ENCODE assay signal across 28 cellular contexts in the genomic region with DNA sequence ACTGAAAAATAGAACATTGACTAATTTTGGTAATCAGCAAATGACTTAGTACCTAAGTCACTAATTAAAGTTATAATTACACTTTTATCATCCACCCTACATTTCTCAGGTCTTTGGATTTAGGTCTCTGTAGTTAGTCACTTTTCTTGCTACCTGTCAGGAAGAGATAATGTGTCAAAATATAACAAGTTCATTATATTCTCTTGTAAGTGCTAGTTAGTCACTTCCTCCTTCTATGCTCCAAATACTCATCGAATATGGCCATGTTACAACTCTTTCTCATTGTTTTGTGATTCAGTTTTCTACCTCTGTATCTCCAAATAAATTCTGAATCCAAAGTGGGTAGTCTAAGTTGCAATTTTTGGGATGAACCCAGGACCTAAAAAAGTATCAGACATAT.
"Had no signal": no experiment of that assay in that cellular context is flagged by ENCODE, and none has a peak within 500 bp of the region (broad histone marks: within the 10 kb centered on the region; RNA-seq: fewer than 3 reads in every experiment).

No MANE protein-coding gene starts in this region.

- H3K9me3 ChIP-seq: esophagus squamous epithelium had no signal

- H3K27me3 ChIP-seq: brain microvascular endothelial cell, esophagus squamous epithelium had no signal

- H3K4me3 ChIP-seq: esophagus squamous epithelium had no signal

- FAIRE-seq: astrocyte had no signal

- H3K4me1 ChIP-seq: esophagus squamous epithelium had no signal

- H3K36me3 ChIP-seq: brain microvascular endothelial cell, esophagus squamous epithelium, WERI-Rb-1 had no signal

- DNase-seq: activated B cell treated with CpG ODN at 0.5 μM for 24 hours; activated CD4-positive, alpha-beta T cell treated with anti-CD3 and anti-CD28 coated beads for 48 hours; activated CD4-positive, alpha-beta T cell treated with anti-CD3 and anti-CD28 coated beads, Interleukin-2, amount 50 U/mL, for 1 hour; activated CD4-positive, alpha-beta T cell treated with anti-CD3 and anti-CD28 coated beads, Interleukin-2, amount 50 U/mL, for 48 hours; activated CD8-positive, alpha-beta memory T cell treated with anti-CD3 and anti-CD28 coated beads for 24 hours; activated CD8-positive, alpha-beta T cell treated with anti-CD3 and anti-CD28 coated beads for 36 hours; activated effector memory CD4-positive, alpha-beta T cell treated with Interleukin-2 at 50 U/mL for 16 hours; activated gamma-delta T cell treated with Interleukin-2 at 50 U/mL for 16 hours; activated naive CD4-positive, alpha-beta T cell treated with anti-CD3 and anti-CD28 coated beads, Interleukin-2, amount 50 U/mL, for 16 hours; activated naive CD4-positive, alpha-beta T cell treated with Interleukin-2 at 50 U/mL for 16 hours; activated T-cell treated with anti-CD3 and anti-CD28 coated beads, Interleukin-2, amount 50 U/mL, for 4 hours; amniotic stem cell; anterior cingulate cortex; brain microvascular endothelial cell; caudate nucleus; cortex of kidney; dermis blood vessel endothelial cell; effector CD4-positive, alpha-beta T cell; effector memory CD8-positive, alpha-beta T cell; esophagus squamous epithelium; head of caudate nucleus; T-helper 17 cell; T1000; WERI-Rb-1 had no signal

- ATAC-seq: activated CD4-positive, CD25-positive, alpha-beta regulatory T cell treated with anti-CD3 and anti-CD28 coated beads, Interleukin-2, amount 50 U/mL, for 24 hours; activated CD8-positive, alpha-beta T cell treated with anti-CD3 and anti-CD28 coated beads for 36 hours; activated T-cell treated with anti-CD3 and anti-CD28 coated beads, Interleukin-2, amount 50 U/mL, for 4 hours; activated T-helper 17 cell treated with anti-CD3 and anti-CD28 coated beads, Interleukin-2, amount 50 U/mL, for 72 hours; effector memory CD8-positive, alpha-beta T cell; T-helper 17 cell had no signal

- H3K27ac ChIP-seq: brain microvascular endothelial cell, epithelial cell of prostate, esophagus squamous epithelium, WERI-Rb-1 had no signal
